ENCODE assay signal across 1 cellular context in genomic region chr5:34626036-34626435, GRCh38.
TF ChIP-seq lines count a peak whose summit lies in the region.

No MANE protein-coding gene starts in this region.

TF ChIP-seq in GM23338, 12 proteins besides CTCF, POLR2A, EP300 and RAD21 (continued from another document):
- TF ChIP-seq, protein P1, sequence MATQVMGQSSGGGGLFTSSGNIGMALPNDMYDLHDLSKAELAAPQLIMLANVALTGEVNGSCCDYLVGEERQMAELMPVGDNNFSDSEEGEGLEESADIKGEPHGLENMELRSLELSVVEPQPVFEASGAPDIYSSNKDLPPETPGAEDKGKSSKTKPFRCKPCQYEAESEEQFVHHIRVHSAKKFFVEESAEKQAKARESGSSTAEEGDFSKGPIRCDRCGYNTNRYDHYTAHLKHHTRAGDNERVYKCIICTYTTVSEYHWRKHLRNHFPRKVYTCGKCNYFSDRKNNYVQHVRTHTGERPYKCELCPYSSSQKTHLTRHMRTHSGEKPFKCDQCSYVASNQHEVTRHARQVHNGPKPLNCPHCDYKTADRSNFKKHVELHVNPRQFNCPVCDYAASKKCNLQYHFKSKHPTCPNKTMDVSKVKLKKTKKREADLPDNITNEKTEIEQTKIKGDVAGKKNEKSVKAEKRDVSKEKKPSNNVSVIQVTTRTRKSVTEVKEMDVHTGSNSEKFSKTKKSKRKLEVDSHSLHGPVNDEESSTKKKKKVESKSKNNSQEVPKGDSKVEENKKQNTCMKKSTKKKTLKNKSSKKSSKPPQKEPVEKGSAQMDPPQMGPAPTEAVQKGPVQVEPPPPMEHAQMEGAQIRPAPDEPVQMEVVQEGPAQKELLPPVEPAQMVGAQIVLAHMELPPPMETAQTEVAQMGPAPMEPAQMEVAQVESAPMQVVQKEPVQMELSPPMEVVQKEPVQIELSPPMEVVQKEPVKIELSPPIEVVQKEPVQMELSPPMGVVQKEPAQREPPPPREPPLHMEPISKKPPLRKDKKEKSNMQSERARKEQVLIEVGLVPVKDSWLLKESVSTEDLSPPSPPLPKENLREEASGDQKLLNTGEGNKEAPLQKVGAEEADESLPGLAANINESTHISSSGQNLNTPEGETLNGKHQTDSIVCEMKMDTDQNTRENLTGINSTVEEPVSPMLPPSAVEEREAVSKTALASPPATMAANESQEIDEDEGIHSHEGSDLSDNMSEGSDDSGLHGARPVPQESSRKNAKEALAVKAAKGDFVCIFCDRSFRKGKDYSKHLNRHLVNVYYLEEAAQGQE (IDR thresholded peaks at IDR 0.05; ENCODE audit: unreplicated experiment): no peak
- TF ChIP-seq EZH2 (IDR thresholded peaks at IDR 0.05; ENCODE audit: low read depth, unreplicated experiment) (no peak), NANOG (IDR thresholded peaks at IDR 0.05; ENCODE audit: borderline replicate concordance) (no peak), ZNF462 (CRISPR knock-in tag; IDR thresholded peaks at IDR 0.05) (no peak), ZNF331 (CRISPR knock-in tag; IDR thresholded peaks at IDR 0.05; ENCODE audit: low read depth) (no peak), ETS1 (IDR thresholded peaks at IDR 0.05) (no peak), ZNF114 (CRISPR knock-in tag; IDR thresholded peaks at IDR 0.05) (no peak), STAT1 (IDR thresholded peaks at IDR 0.05; ENCODE audit: unreplicated experiment) (no peak)
